Comparison of ENCODE assay signal across 8 cellular contexts in the genomic region with DNA sequence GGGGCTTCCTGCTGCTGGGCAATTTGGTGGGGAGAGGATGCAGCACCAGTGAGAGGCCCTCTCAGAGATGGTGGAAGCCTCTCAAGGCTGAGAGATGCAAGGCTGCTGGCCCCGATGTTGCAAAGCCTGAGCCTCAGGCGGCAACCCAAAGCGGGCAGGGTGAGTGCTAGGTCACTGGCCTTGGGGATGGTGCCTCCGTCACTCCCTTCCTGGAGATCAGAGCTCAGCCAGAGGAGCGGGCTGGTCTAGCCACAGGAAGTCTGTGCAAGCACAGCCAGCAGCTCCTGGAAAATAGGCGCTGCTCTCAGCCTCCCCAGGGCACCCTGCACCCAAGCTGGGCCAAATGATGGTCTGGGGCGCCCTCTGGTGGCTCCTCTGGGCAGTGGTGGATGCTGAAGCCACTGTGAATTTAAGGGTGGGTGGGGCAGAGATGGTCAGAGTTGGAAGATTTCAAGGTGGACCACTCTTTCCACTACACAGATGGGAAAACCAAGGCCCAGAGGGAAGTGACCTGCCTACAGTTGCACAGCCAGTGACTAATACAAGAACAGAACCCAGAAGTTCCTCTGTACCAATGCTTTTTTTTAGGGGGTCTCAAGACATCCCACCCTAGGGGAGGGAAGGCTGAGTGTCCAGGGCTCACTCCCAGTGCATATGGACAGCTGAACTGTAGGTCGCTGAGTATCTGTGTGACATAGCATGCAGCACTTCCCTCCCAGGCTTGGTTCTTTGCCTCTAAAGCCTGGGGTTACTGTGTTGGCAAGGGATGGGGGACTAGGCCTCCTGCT. TPM values are rescaled to one million over a fixed set of nuclear protein-coding genes. Genes with fewer than 3 reads are reported as not detected.
DNase-seq lines count a peak whose midpoint lies in the region; ATAC-seq and TF ChIP-seq lines count a peak whose summit lies in the region.

No MANE protein-coding gene starts in this region.

- H2AFZ ChIP-seq in MM.1S (ENCODE audit: low read length) (peak overlapping the region; percentile 59), SK-N-SH (ENCODE audit: low read depth) (no peak overlapping the region)

- no peaks in the 10 kb centered on the region for H3K4me1 ChIP-seq in MM.1S (ENCODE audit: low read length)
- H3K4me1 ChIP-seq in SK-N-SH (ENCODE audit: control insufficient read depth in 1 of 2, insufficient read depth in 2 of 2, low read depth in 1 of 2, low read length in 1 of 2), result peaks cover 0 to 5% of the 10 kb centered on the region in 2 experiments; a peak in 1 of 4 replicates
- peaks cover 0 to 6% (median 3%) of the 10 kb centered on the region in 3 donors for H3K4me1 ChIP-seq in gastroesophageal sphincter
- H3K4me1 ChIP-seq in ovary (ENCODE audit: insufficient read depth), result peaks cover 3% of the 10 kb centered on the region
- peaks cover 0 to 6% (median 4%) of the 10 kb centered on the region in 4 donors for H3K4me1 ChIP-seq in tibial nerve

- peak; percentile 99 for TF ChIP-seq RAD21 in SK-N-SH (IDR thresholded peaks at IDR 0.05; ENCODE audit: low read length)

- no peaks in the 10 kb centered on the region for H3K9me2 ChIP-seq in MM.1S (replicated peaks; ENCODE audit: insufficient read depth, low read length)
- no peaks in the 10 kb centered on the region for H3K9me2 ChIP-seq in SK-N-SH

- H3K36me3 ChIP-seq in MM.1S (replicated peaks; ENCODE audit: insufficient read depth, low read length) (no peaks in the 10 kb centered on the region), SK-N-SH (replicated peaks in 1 of 2; ENCODE audit: control insufficient read depth in 1 of 2, insufficient read depth in 2 of 2, low read length in 1 of 2) (no peaks in the 10 kb centered on the region), gastroesophageal sphincter (no peaks in the 10 kb centered on the region), ovary (no peaks in the 10 kb centered on the region), tibial nerve (no peaks in the 10 kb centered on the region)

- H4K20me1 ChIP-seq in MM.1S (ENCODE audit: insufficient read depth, low read length) (no peaks in the 10 kb centered on the region), SK-N-SH (ENCODE audit: insufficient read depth) (no peaks in the 10 kb centered on the region)

- TF ChIP-seq EP300 in SK-N-SH (IDR thresholded peaks at IDR 0.05; ENCODE audit: borderline replicate concordance in 1 of 2, low read depth in 1 of 2, low read length in 1 of 2) (no peak), gastroesophageal sphincter (IDR thresholded peaks at IDR 0.05) (no peak), ovary (IDR thresholded peaks at IDR 0.05) (no peak), tibial nerve (IDR thresholded peaks at IDR 0.05) (peak in 1 of 2 donors; percentile 18)

- no peak overlapping the region for H3K27ac ChIP-seq in MM.1S (ENCODE audit: low read length)
- peak overlapping the region in 1 of 2 experiments; percentile 24; a peak in 1 of 4 replicates for H3K27ac ChIP-seq in SK-N-SH (ENCODE audit: low read depth in 2 of 2, low read length in 1 of 2)
- no peak overlapping the region for H3K27ac ChIP-seq in gastroesophageal sphincter
- no peak overlapping the region for H3K27ac ChIP-seq in ovary
- no peak overlapping the region for H3K27ac ChIP-seq in tibial nerve

- POLR2A ChIA-PET in SK-N-SH (lab: Yijun Ruan, JAX), result interaction anchor here (0.9 to 3.1 kb wide), 4 partner anchors 72 to 136 kb away, joined by 5 to 19 read pairs (median 5); no protein-coding TSS in a partner anchor

- no peak overlapping the region for H3K9ac ChIP-seq in MM.1S (ENCODE audit: low read length)
- H3K9ac ChIP-seq in SK-N-SH, result no peak overlapping the region

- TF ChIP-seq POLR2A in gastroesophageal sphincter (IDR thresholded peaks at IDR 0.05) (no peak), ovary (IDR thresholded peaks at IDR 0.05) (no peak), tibial nerve (IDR thresholded peaks at IDR 0.05) (no peak)

- CTCF ChIA-PET in SK-N-SH (lab: Yijun Ruan, JAX), result interaction anchor here (0.6 to 15.7 kb wide), 53 partner anchors 9 to 830 kb away, joined by 3 to 326 read pairs (median 4); a partner anchor contains a TSS

- H3K4me3 ChIP-seq in MM.1S (ENCODE audit: low read length) (no peak overlapping the region), SK-N-SH (ENCODE audit: low read depth in 2 of 2, low read length in 1 of 2) (peak overlapping the region in 1 of 2 experiments; percentile 60; a peak in 1 of 4 replicates), gastroesophageal sphincter (no peak overlapping the region), ovary (no peak overlapping the region), tibial nerve (no peak overlapping the region)

- peak overlapping the region; percentile 45 for H3K4me2 ChIP-seq in MM.1S (ENCODE audit: low read depth, low read length)
- no peak overlapping the region; the same call in 1 of the 2 replicates for H3K4me2 ChIP-seq in SK-N-SH

- intact Hi-C loops in ovary (cut with DNase I), result loop anchor here in 3 of 4 donors (1.0 to 5.0 kb wide), 3 partner anchors 128 to 132 kb away; no protein-coding TSS in a partner anchor

- H3K9me3 ChIP-seq in MM.1S (replicated peaks; ENCODE audit: insufficient read depth, low read length) (no peaks in the 10 kb centered on the region), SK-N-SH (no peaks in the 10 kb centered on the region), gastroesophageal sphincter (no peaks in the 10 kb centered on the region), ovary (no peaks in the 10 kb centered on the region), tibial nerve (no peaks in the 10 kb centered on the region)

- H3F3A ChIP-seq in MM.1S (ENCODE audit: insufficient read depth, low read length) (no peaks in the 10 kb centered on the region), SK-N-SH (replicated peaks; ENCODE audit: insufficient read depth) (no peaks in the 10 kb centered on the region)

- 7% methylated on average over 6 of the region's 8 CpGs for WGBS in SK-N-SH (ENCODE audit: low lambda C conversion rate)
- 0% methylated on average over 1 of the region's 8 CpGs; no CpG with 5 or more reads in 1 of the 2 donors for WGBS in gastroesophageal sphincter (ENCODE audit: low coverage in 1 of 2), 2 donors
- WGBS in ovary, 3 donors, result 4 to 13% (median 11%) methylated on average over 8 of the region's 8 CpGs
- WGBS in tibial nerve, 2 donors, result 2 to 7% methylated on average over 6 to 8 of the region's 8 CpGs

- peak; percentile 93 for DNase-seq in AG08395 (ENCODE audit: low spot score)
- peak; percentile 79 for DNase-seq in MM.1S
- DNase-seq in SK-N-SH, result peak; percentile 91
- peak; percentile 87 to 92 (median 89) for DNase-seq in activated naive CD4-positive, alpha-beta T cell (lab: John Stamatoyannopoulos, UW)
- DNase-seq in ovary, result peak; percentile 61 to 85 (median 82)
- peak; percentile 64 to 85 for DNase-seq in tibial nerve (ENCODE audit: low spot score in 2 of 2)

- H3K79me2 ChIP-seq in MM.1S (ENCODE audit: low read length) (no peaks in the 10 kb centered on the region), SK-N-SH (ENCODE audit: insufficient read depth) (no peaks in the 10 kb centered on the region)

- ATAC-seq in GM18909 (IDR thresholded peaks at IDR 0.05; ENCODE audit: poor library complexity, unreplicated experiment), result peak; percentile 64
- ATAC-seq in gastroesophageal sphincter, result peak; percentile 86

- TF ChIP-seq CTCF in MM.1S (IDR thresholded peaks at IDR 0.05; ENCODE audit: low read length), result peak; percentile 86
- TF ChIP-seq CTCF in SK-N-SH (IDR thresholded peaks at IDR 0.05), result peak; percentile 93
- peak in 3 of 4 experiments; percentile 95 to 97 (median 96) for TF ChIP-seq CTCF in gastroesophageal sphincter (IDR thresholded peaks at IDR 0.05)
- peak; percentile 83 to 92 (median 91) for TF ChIP-seq CTCF in ovary (IDR thresholded peaks at IDR 0.05)
- TF ChIP-seq CTCF in tibial nerve (IDR thresholded peaks at IDR 0.05), result peak; percentile 90 to 97 (median 94)

- H3K27me3 ChIP-seq in MM.1S (replicated peaks; ENCODE audit: insufficient read depth, low read length), result no peaks in the 10 kb centered on the region
- no peaks in the 10 kb centered on the region for H3K27me3 ChIP-seq in SK-N-SH (ENCODE audit: insufficient read depth)
- peaks cover 7% of the 10 kb centered on the region for H3K27me3 ChIP-seq in gastroesophageal sphincter
- no peaks in the 10 kb centered on the region for H3K27me3 ChIP-seq in ovary
- H3K27me3 ChIP-seq in tibial nerve, result no peaks in the 10 kb centered on the region

TF ChIP-seq in SK-N-SH, 30 proteins besides CTCF, POLR2A, EP300 and RAD21:
- TF ChIP-seq SIN3A (IDR thresholded peaks at IDR 0.05; ENCODE audit: borderline replicate concordance, low read depth, low read length) (no peak), JUND (IDR thresholded peaks at IDR 0.05) (no peak), GATA2 (CRISPR knock-in tag; IDR thresholded peaks at IDR 0.05) (no peak), NFIC (IDR thresholded peaks at IDR 0.05; ENCODE audit: borderline replicate concordance) (no peak), MEF2A (IDR thresholded peaks at IDR 0.05; ENCODE audit: borderline replicate concordance, low read depth) (no peak), SMC3 (IDR thresholded peaks at IDR 0.05; ENCODE audit: low read depth, low read length) (peak; percentile 100), MXI1 (IDR thresholded peaks at IDR 0.05; ENCODE audit: low read depth, low read length) (peak; percentile 23; the same call in 1 of the 2 replicates), RFX5 (IDR thresholded peaks at IDR 0.05; ENCODE audit: low read length) (peak; percentile 31; the same call in 1 of the 2 replicates), CHD2 (IDR thresholded peaks at IDR 0.05; ENCODE audit: low read length, partially characterized antibody) (peak; percentile 61), NRF1 (IDR thresholded peaks at IDR 0.05; ENCODE audit: low read depth, low read length) (peak; percentile 39)

RNA-seq across cellular contexts. Expression of a gene that starts 20.8 kb away (rescaled TPM):
- polyA plus RNA-seq in SK-N-SH (2012; rRNA removed) (not detected in 2 replicates), ovary (under 1 TPM; 0.08 to 0.28 TPM)
- polyA plus RNA-seq in SK-N-SH (2012; cell fraction: cytosol; rRNA removed), result not detected in 2 replicates
- 0.01 and 0.04 TPM in 2 replicates for polyA plus RNA-seq in SK-N-SH (2012; cell fraction: nucleus; rRNA removed)
- total RNA-seq in gastroesophageal sphincter (under 1 TPM in 1 of 4 donors, not detected in 3; 0.13 TPM), ovary (1 to 10 TPM in 1 of 7 donors, under 1 TPM in 5, not detected in 1; 0.11 to 1.1 (median 0.55) TPM), tibial nerve (under 1 TPM in 3 of 4 donors, not detected in 1; 0.44 to 0.60 (median 0.59) TPM)
